Comparison of ENCODE assay signal across 10 cellular contexts in genomic region chr14:63435204-63435603, GRCh38.
DNase-seq lines count a peak whose midpoint lies in the region; ATAC-seq and TF ChIP-seq lines count a peak whose summit lies in the region.
"Had no signal": no experiment of that assay in that cellular context is flagged by ENCODE, and none has a peak within 500 bp of the region (broad histone marks: within the 10 kb centered on the region; RNA-seq: fewer than 3 reads in every experiment).

No MANE protein-coding gene starts in this region.

- intact Hi-C loops in ascending aorta (cut with DNase I): loop anchor here (5.0 to 10.0 kb wide), 2 partner anchors 43 to 1290 kb away; no protein-coding TSS in a partner anchor
- intact Hi-C loops in natural killer cell (cut with micrococcal nuclease): loop anchor here (5.0 kb wide), 1 partner anchor 42 kb away; no protein-coding TSS in a partner anchor

- no peak for DNase-seq in stimulated activated naive CD8-positive, alpha-beta T cell treated with anti-CD3 and anti-CD28 coated beads, Interleukin-15, amount 100 ng/mL, for 72 hours
- DNase-seq in ascending aorta (ENCODE audit: low spot score in 2 of 2) (no peak), natural killer cell (no peak), GM13976 (ENCODE audit: low spot score) (no peak), NAMALWA (ENCODE audit: low spot score) (no peak)
- DNase-seq: effector memory CD4-positive, alpha-beta T cell; NCI-H1436 treated with DMSO at 0.1 percent for 48 hours had no signal

- H3K4me1 ChIP-seq in ascending aorta: peaks cover 9 to 41% of the 10 kb centered on the region in 2 donors

- TF ChIP-seq CTCF in ascending aorta (IDR thresholded peaks at IDR 0.05) (no peak), natural killer cell (IDR thresholded peaks at IDR 0.05) (no peak), GM13976 (IDR thresholded peaks at IDR 0.05; ENCODE audit: borderline replicate concordance, control extremely low read depth, extremely low read depth, insufficient read depth, missing control alignments) (no peak)

- no peaks in the 10 kb centered on the region for H3K27me3 Mint-ChIP-seq in stimulated activated naive CD8-positive, alpha-beta T cell treated with anti-CD3 and anti-CD28 coated beads, Interleukin-15, Interleukin-2, amounts not matched to agents 100 ng/mL and 50 ng/mL, for 24 hours
- no peaks in the 10 kb centered on the region for H3K27me3 Mint-ChIP-seq in stimulated activated naive CD8-positive, alpha-beta T cell treated with anti-CD3 and anti-CD28 coated beads, Interleukin-15, amount 100 ng/mL, for 72 hours
- H3K27me3 Mint-ChIP-seq in natural killer cell (ENCODE audit: low read depth in 2 of 2): no peaks in the 10 kb centered on the region

- no peak for ATAC-seq in stimulated activated naive CD8-positive, alpha-beta T cell treated with anti-CD3 and anti-CD28 coated beads, Interleukin-15, amount 100 ng/mL, for 72 hours
- ATAC-seq in natural killer cell (no peak), HG03439 (IDR thresholded peaks at IDR 0.05; ENCODE audit: unreplicated experiment) (no peak), HG03460 (IDR thresholded peaks at IDR 0.05; ENCODE audit: unreplicated experiment) (no peak)

- no peaks in the 10 kb centered on the region for H3K9me3 ChIP-seq in ascending aorta

- peak overlapping the region; percentile 10 for H3K27ac Mint-ChIP-seq in stimulated activated naive CD8-positive, alpha-beta T cell treated with anti-CD3 and anti-CD28 coated beads, Interleukin-15, Interleukin-2, amounts not matched to agents 100 ng/mL and 50 ng/mL, for 24 hours
- H3K27ac Mint-ChIP-seq in stimulated activated naive CD8-positive, alpha-beta T cell treated with anti-CD3 and anti-CD28 coated beads, Interleukin-15, amount 100 ng/mL, for 72 hours: no peak overlapping the region
- peak overlapping the region; percentile 73 to 79 for H3K27ac Mint-ChIP-seq in natural killer cell

- no peaks in the 10 kb centered on the region for H3K36me3 ChIP-seq in ascending aorta

- in situ Hi-C loops in GM13976 (cut with MboI; ENCODE audit: low sequenced_read_pairs, unreplicated experiment): no loop called here

- H3K27ac ChIP-seq in ascending aorta: peak overlapping the region; percentile 51

- peaks cover 5% of the 10 kb centered on the region for H3K36me3 Mint-ChIP-seq in stimulated activated naive CD8-positive, alpha-beta T cell treated with anti-CD3 and anti-CD28 coated beads, Interleukin-15, Interleukin-2, amounts not matched to agents 100 ng/mL and 50 ng/mL, for 24 hours (ENCODE audit: low read depth)
- no peaks in the 10 kb centered on the region for H3K36me3 Mint-ChIP-seq in natural killer cell

- no peaks in the 10 kb centered on the region for H3K9me3 Mint-ChIP-seq in stimulated activated naive CD8-positive, alpha-beta T cell treated with anti-CD3 and anti-CD28 coated beads, Interleukin-15, Interleukin-2, amounts not matched to agents 100 ng/mL and 50 ng/mL, for 24 hours
- H3K9me3 Mint-ChIP-seq in stimulated activated naive CD8-positive, alpha-beta T cell treated with anti-CD3 and anti-CD28 coated beads, Interleukin-15, amount 100 ng/mL, for 72 hours: no peaks in the 10 kb centered on the region
- H3K9me3 Mint-ChIP-seq in natural killer cell: no peaks in the 10 kb centered on the region

- no peak overlapping the region for H3K4me3 Mint-ChIP-seq in stimulated activated naive CD8-positive, alpha-beta T cell treated with anti-CD3 and anti-CD28 coated beads, Interleukin-15, Interleukin-2, amounts not matched to agents 100 ng/mL and 50 ng/mL, for 24 hours
- H3K4me3 Mint-ChIP-seq in stimulated activated naive CD8-positive, alpha-beta T cell treated with anti-CD3 and anti-CD28 coated beads, Interleukin-15, amount 100 ng/mL, for 72 hours: no peak overlapping the region
- H3K4me3 Mint-ChIP-seq in natural killer cell: peak overlapping the region; percentile 61

- H3K4me1 Mint-ChIP-seq in stimulated activated naive CD8-positive, alpha-beta T cell treated with anti-CD3 and anti-CD28 coated beads, Interleukin-15, Interleukin-2, amounts not matched to agents 100 ng/mL and 50 ng/mL, for 24 hours (ENCODE audit: low read depth): peaks cover 52% of the 10 kb centered on the region
- H3K4me1 Mint-ChIP-seq in stimulated activated naive CD8-positive, alpha-beta T cell treated with anti-CD3 and anti-CD28 coated beads, Interleukin-15, amount 100 ng/mL, for 72 hours: peaks cover 65% of the 10 kb centered on the region
- peaks cover 73 to 75% of the 10 kb centered on the region in 2 donors for H3K4me1 Mint-ChIP-seq in natural killer cell

- peak overlapping the region in 1 of 2 donors; percentile 2 for H3K4me3 ChIP-seq in ascending aorta

- no peaks in the 10 kb centered on the region for H3K27me3 ChIP-seq in ascending aorta

Comparison
In these comparisons a context has a peak if more than half of its experiments do, and no peak if none do; other contexts are left out.
1. H3K27ac Mint-ChIP-seq: peak in stimulated activated naive CD8-positive, alpha-beta T cell treated with anti-CD3 and anti-CD28 coated beads, Interleukin-15, Interleukin-2, amounts not matched to agents 100 ng/mL and 50 ng/mL, for 24 hours (single experiment) and natural killer cell (2 of 2); none in stimulated activated naive CD8-positive, alpha-beta T cell treated with anti-CD3 and anti-CD28 coated beads, Interleukin-15, amount 100 ng/mL, for 72 hours (0 of 2).